ENCODE assay signal across 17 cellular contexts in genomic region chr4:43234626-43235025, GRCh38.
"Had no signal": no experiment of that assay in that cellular context is flagged by ENCODE, and none has a peak within 500 bp of the region (broad histone marks: within the 10 kb centered on the region; RNA-seq: fewer than 3 reads in every experiment).

No MANE protein-coding gene starts in this region.

- H3K4me3 Mint-ChIP-seq: activated naive CD4-positive, alpha-beta T cell treated with anti-CD3 and anti-CD28 coated beads, Interleukin-2, amount 50 U/mL, for 24 hours; neural progenitor cell; stimulated activated naive CD8-positive, alpha-beta T cell treated with anti-CD3 and anti-CD28 coated beads, Interleukin-15, Interleukin-2, amounts not matched to agents 100 ng/mL and 50 ng/mL, for 24 hours had no signal

- H3K4me3 ChIP-seq: esophagus squamous epithelium, gastrocnemius medialis, heart right ventricle, neural progenitor cell, ovary, sigmoid colon, upper lobe of left lung had no signal

- H3K9me3 ChIP-seq: esophagus squamous epithelium, gastrocnemius medialis, heart right ventricle, ovary, upper lobe of left lung had no signal

- H3K9ac ChIP-seq: neural progenitor cell had no signal

- H3K27me3 Mint-ChIP-seq: activated naive CD4-positive, alpha-beta T cell treated with anti-CD3 and anti-CD28 coated beads, Interleukin-2, amount 50 U/mL, for 24 hours; stimulated activated naive CD8-positive, alpha-beta T cell treated with anti-CD3 and anti-CD28 coated beads, Interleukin-15, Interleukin-2, amounts not matched to agents 100 ng/mL and 50 ng/mL, for 24 hours had no signal

- H3K27ac Mint-ChIP-seq: activated naive CD4-positive, alpha-beta T cell treated with anti-CD3 and anti-CD28 coated beads, Interleukin-2, amount 50 U/mL, for 24 hours; neural progenitor cell; stimulated activated naive CD8-positive, alpha-beta T cell treated with anti-CD3 and anti-CD28 coated beads, Interleukin-15, Interleukin-2, amounts not matched to agents 100 ng/mL and 50 ng/mL, for 24 hours had no signal

- DNase-seq: activated CD4-positive, alpha-beta T cell treated with anti-CD3 and anti-CD28 coated beads, Interleukin-2, amount 50 U/mL, for 4 hours; activated T-cell treated with anti-CD3 and anti-CD28 coated beads, Interleukin-2, amount 50 U/mL, for 1 hour; amniotic stem cell; esophagus squamous epithelium; gastrocnemius medialis; heart right ventricle; kidney; left ventricle myocardium superior; ovary; sigmoid colon; stimulated activated CD4-positive, alpha-beta T cell treated with anti-CD3 and anti-CD28 coated beads, Interleukin-12 subunit alpha, Interleukin-12 subunit beta, amount 100 ng/mL, for 4 hours; stimulated activated CD4-positive, alpha-beta T cell treated with anti-CD3 and anti-CD28 coated beads, Interleukin-2, amount 100 ng/mL, for 48 hours; stimulated activated CD8-positive, alpha-beta memory T cell treated with anti-CD3 and anti-CD28 coated beads, Interleukin-4, amount 100 ng/mL, for 48 hours; upper lobe of left lung had no signal

- H3K27ac ChIP-seq: esophagus squamous epithelium, gastrocnemius medialis, heart right ventricle, neural progenitor cell, ovary, sigmoid colon, upper lobe of left lung had no signal

- H3K4me1 Mint-ChIP-seq: activated naive CD4-positive, alpha-beta T cell treated with anti-CD3 and anti-CD28 coated beads, Interleukin-2, amount 50 U/mL, for 24 hours; neural progenitor cell had no signal

- ATAC-seq: gastrocnemius medialis, heart right ventricle, left ventricle myocardium superior had no signal

- H3K27me3 ChIP-seq: esophagus squamous epithelium, gastrocnemius medialis, neural progenitor cell, ovary, sigmoid colon, upper lobe of left lung had no signal

- H3K36me3 Mint-ChIP-seq: activated naive CD4-positive, alpha-beta T cell treated with anti-CD3 and anti-CD28 coated beads, Interleukin-2, amount 50 U/mL, for 24 hours; neural progenitor cell had no signal

- H3K9me3 Mint-ChIP-seq: neural progenitor cell had no signal

- H3K4me1 ChIP-seq: esophagus squamous epithelium, gastrocnemius medialis, heart right ventricle, neural progenitor cell, sigmoid colon, upper lobe of left lung had no signal

- H3K36me3 ChIP-seq: esophagus squamous epithelium, gastrocnemius medialis, heart right ventricle, neural progenitor cell, ovary, sigmoid colon, upper lobe of left lung had no signal
